In genomic region chr4:171846232-171846631, GRCh38 we compare ENCODE assay signal across 8 cellular contexts.
DNase-seq lines count a peak whose midpoint lies in the region; ATAC-seq and TF ChIP-seq lines count a peak whose summit lies in the region.

No MANE protein-coding gene starts in this region.

- DNase-seq in NCI-H510A treated with DMSO at 0.1 percent for 48 hours (lab: John Stamatoyannopoulos, UW) (peak; percentile 12), NCI-H510A (lab: John Stamatoyannopoulos, UW) (no peak), NOMO-1 treated with DMSO at 0.1 percent for 48 hours (lab: John Stamatoyannopoulos, UW; ENCODE audit: unreplicated experiment) (peak; percentile 1), erythroblast (lab: John Stamatoyannopoulos, UW) (peak; percentile 73 to 77), retinal pigment epithelial cell (ENCODE audit: low read depth) (peak; percentile 28), GM19240 (ENCODE audit: insufficient read length, low spot score) (no peak)

- TF ChIP-seq CTCF in retinal pigment epithelial cell (conservative IDR thresholded peaks at IDR 0.05; ENCODE audit: low read depth, low read length): peak; percentile 91

- ATAC-seq in GM19467 (IDR thresholded peaks at IDR 0.05; ENCODE audit: unreplicated experiment) (peak; percentile 74), HG03565 (IDR thresholded peaks at IDR 0.05; ENCODE audit: unreplicated experiment) (peak; percentile 77)

- no peak for TF ChIP-seq POLR2A in erythroblast (IDR thresholded peaks at IDR 0.05; ENCODE audit: low read length)

- H3K4me3 ChIP-seq in retinal pigment epithelial cell (ENCODE audit: low read length): no peak overlapping the region

Comparison
In these comparisons a context has a peak if more than half of its experiments do, and no peak if none do; other contexts are left out.
1. DNase-seq: peak in NCI-H510A treated with DMSO at 0.1 percent for 48 hours (single experiment), NOMO-1 treated with DMSO at 0.1 percent for 48 hours (single experiment), erythroblast (2 of 2) and retinal pigment epithelial cell (single experiment); none in NCI-H510A (single experiment) and GM19240 (single experiment).